In genomic region chrX:8154011-8154410, GRCh38 we compare ENCODE assay signal across 17 cellular contexts. TPM values are rescaled to one million over a fixed set of nuclear protein-coding genes. Genes with fewer than 3 reads are reported as not detected.
A peak's percentile ranks its signal among the peaks of the same experiment; 100 is the strongest.
DNase-seq lines count a peak whose midpoint lies in the region; ATAC-seq, FAIRE-seq and TF ChIP-seq lines count a peak whose summit lies in the region.
"Not testable (repeated sequence)": the region's sequence is repeated elsewhere in the genome, so short reads cannot be mapped to it uniquely, and the experiment has no call there.
"Had no signal": no experiment of that assay in that cellular context is flagged by ENCODE, and none has a peak within 500 bp of the region (broad histone marks: within the 10 kb centered on the region; RNA-seq: fewer than 3 reads in every experiment).

No MANE protein-coding gene starts in this region.

- not testable (repeated sequence) for H3K4me2 ChIP-seq in PC-3 (ENCODE audit: low read length)
- 0 out of 2 replicates have a peak overlapping the region, but pooled peaks have one; percentile 38 for H3K4me2 ChIP-seq in PC-9

- TF ChIP-seq CTCF in PC-3 (conservative IDR thresholded peaks at IDR 0.05; ENCODE audit: low read depth, low read length); PC-9 (conservative IDR thresholded peaks at IDR 0.05); VCaP (conservative IDR thresholded peaks at IDR 0.05); bronchial epithelial cell (IDR thresholded peaks at IDR 0.05; ENCODE audit: insufficient read depth, low read length, severe bottlenecking); epithelial cell of esophagus (IDR thresholded peaks at IDR 0.05; ENCODE audit: insufficient read depth, low read depth, low read length, missing control alignments): not testable (repeated sequence)

- not testable (repeated sequence) for ATAC-seq in PC-3

- BruUV-seq in PC-3 (replicated peaks; lab: Mats Ljungman, UMichigan); PC-9 (replicated peaks; lab: Mats Ljungman, UMichigan): not testable (repeated sequence)

- CTCF ChIA-PET in PC-3 (lab: Charles Lee); PC-9 (lab: Charles Lee): not testable (repeated sequence)

- H3K9ac ChIP-seq in PC-3 (ENCODE audit: low read length) = not testable (repeated sequence)

- not testable (repeated sequence) for H3K27me3 ChIP-seq in PC-3 (ENCODE audit: low read length); PC-9 (ENCODE audit: insufficient read depth, low read depth); bronchial epithelial cell (ENCODE audit: control insufficient read depth, insufficient read depth, low read length)

- H3K4me1 ChIP-seq in PC-3 (ENCODE audit: insufficient read depth, low read length); PC-9 (replicated peaks; ENCODE audit: insufficient read depth): not testable (repeated sequence)

- FAIRE-seq in bronchial epithelial cell (lab: Jason Lieb, UNC) = not testable (repeated sequence)

- H3K9me2 ChIP-seq in PC-3 (replicated peaks; ENCODE audit: low read length); PC-9 (ENCODE audit: insufficient read depth): not testable (repeated sequence)

- H4K20me1 ChIP-seq in PC-3 (ENCODE audit: low read length); PC-9 (ENCODE audit: insufficient read depth): not testable (repeated sequence)

- POLR2A ChIA-PET in PC-3 (lab: Charles Lee; ENCODE audit: unreplicated experiment); PC-9 (lab: Charles Lee; ENCODE audit: unreplicated experiment): not testable (repeated sequence)

- not testable (repeated sequence) for H3F3A ChIP-seq in PC-3 (ENCODE audit: low read length, unreplicated experiment); PC-9 (ENCODE audit: insufficient read depth, low read depth)

- intact Hi-C loops in PC-3 (cut with micrococcal nuclease); PC-9 (cut with micrococcal nuclease; ENCODE audit: unreplicated experiment): not testable (repeated sequence)

- not testable (repeated sequence) for H2AFZ ChIP-seq in PC-3 (ENCODE audit: low read length); PC-9

- not testable (repeated sequence) for H3K9me3 ChIP-seq in PC-3 (ENCODE audit: low read length); PC-9 (ENCODE audit: insufficient read depth, low read depth)

- DNase-seq in NCI-H748 (lab: John Stamatoyannopoulos, UW; ENCODE audit: unreplicated experiment) (peak; percentile 30), PC-3 (peak; percentile 17), PC-9 (peak in 1 of 2 experiments; percentile 73), bronchial epithelial cell (ENCODE audit: low read depth) (peak; percentile 40), epithelial cell of esophagus (ENCODE audit: low read depth) (peak; percentile 8)

- H3K27ac ChIP-seq in PC-3 (ENCODE audit: low read length); PC-9: not testable (repeated sequence)
- peak overlapping the region; percentile 55 for H3K27ac ChIP-seq in VCaP

- H3K79me2 ChIP-seq in PC-3 (ENCODE audit: low read length); PC-9 (ENCODE audit: low read depth): not testable (repeated sequence)

- H3K36me3 ChIP-seq in PC-3 (ENCODE audit: low read depth, low read length); PC-9 (ENCODE audit: low read depth); bronchial epithelial cell (ENCODE audit: control insufficient read depth, insufficient read depth, low read length): not testable (repeated sequence)

- H3K4me3 ChIP-seq in PC-3 (ENCODE audit: low read length); PC-9; bronchial epithelial cell (ENCODE audit: low read depth, low read length); epithelial cell of esophagus (ENCODE audit: low read length): not testable (repeated sequence)

RNA-seq across cellular contexts. Expression of gene VCX2, which starts 17.1 kb away (rescaled TPM):
- not detected in 2 replicates for total RNA-seq in PC-3 (2014; rRNA removed)
- not detected in 2 replicates for total RNA-seq in PC-9 (2021)
- not detected in 2 replicates for total RNA-seq in bronchial epithelial cell
- total RNA-seq: A172; A673; B cell; Caco-2; Calu3; CD4-positive, alpha-beta memory T cell; CD4-positive, alpha-beta T cell; CD4-positive, CD25-positive, alpha-beta regulatory T cell; CD8-positive, alpha-beta memory T cell; CD8-positive, alpha-beta T cell; Daoy had no signal
